In genomic region chr5:141869514-141869913, GRCh38 we compare ENCODE assay signal across 17 cellular contexts. TPM values are rescaled to one million over a fixed set of nuclear protein-coding genes. Genes with fewer than 3 reads are reported as not detected.
DNase-seq lines count a peak whose midpoint lies in the region; ATAC-seq, FAIRE-seq and TF ChIP-seq lines count a peak whose summit lies in the region.
"Had no signal": no experiment of that assay in that cellular context is flagged by ENCODE, and none has a peak within 500 bp of the region (broad histone marks: within the 10 kb centered on the region; RNA-seq: fewer than 3 reads in every experiment).

No MANE protein-coding gene starts in this region.

- POLR2A ChIA-PET in H1 (lab: Charles Lee; ENCODE audit: partially characterized antibody) = interaction anchor here (0.6 to 13.5 kb wide), 8 partner anchors 8 to 153 kb away, joined by 3 to 210 read pairs (median 4); partner anchors contain the start of gene PCDH1

- intact Hi-C loops in left ventricle myocardium inferior (cut with micrococcal nuclease) (no loop called here), Right ventricle myocardium inferior (cut with DNase I) (no loop called here)

- CTCF ChIA-PET in H1 (lab: Charles Lee; ENCODE audit: partially characterized antibody) = interaction anchor here (0.9 to 3.5 kb wide), 12 partner anchors 9 to 178 kb away, joined by 3 to 11 read pairs (median 4); partner anchors contain the start of gene PCDH1

- no peak for TF ChIP-seq CTCF in left ventricle myocardium inferior (IDR thresholded peaks at IDR 0.05; ENCODE audit: borderline replicate concordance)
- no peak for TF ChIP-seq CTCF in H1 (IDR thresholded peaks at IDR 0.05; ENCODE audit: control extremely low read depth in 1 of 3, insufficient read depth in 1 of 3, low read depth in 1 of 3, low read length in 3 of 3)

- no peak overlapping the region for H4K5ac ChIP-seq in H1 (ENCODE audit: insufficient read length, low read depth, low read length)

- H3K23me2 ChIP-seq in H1 (ENCODE audit: low read depth, low read length) = no peaks in the 10 kb centered on the region

- H2BK5ac ChIP-seq in H1 (ENCODE audit: low read depth, low read length) = peak overlapping the region; percentile 41; the same call in 1 of the 2 replicates

- H2BK15ac ChIP-seq in H1 (ENCODE audit: low read length) = no peak overlapping the region

- FAIRE-seq in H1 (lab: Jason Lieb, UNC) = no peak
- FAIRE-seq: GM12892 had no signal

- H3K56ac ChIP-seq in H1 (replicated peaks; ENCODE audit: insufficient read length, low read depth, low read length) = no peak overlapping the region

- H2BK12ac ChIP-seq in H1 (ENCODE audit: low read depth, low read length) = peak overlapping the region; percentile 42; the same call in 1 of the 2 replicates

- H3K79me2 ChIP-seq in H1 (ENCODE audit: control insufficient read depth in 1 of 2, insufficient read depth in 2 of 2, low read length in 2 of 2) = peaks cover 6 to 84% of the 10 kb centered on the region in 2 experiments

- no peak overlapping the region for H2AK5ac ChIP-seq in H1 (ENCODE audit: low read depth, low read length)

- peaks cover 39% of the 10 kb centered on the region for H3K79me1 ChIP-seq in H1 (ENCODE audit: low read depth, low read length)

- no peak for TF ChIP-seq EP300 in H1 (IDR thresholded peaks at IDR 0.05; ENCODE audit: borderline replicate concordance in 1 of 2, low read depth in 2 of 2, low read length in 2 of 2)

- TF ChIP-seq RAD21 in H1 (IDR thresholded peaks at IDR 0.05 in 1 of 2, conservative IDR thresholded peaks at IDR 0.05 in 1 of 2; ENCODE audit: low read depth in 2 of 2, low read length in 2 of 2) = no peak

- H3K23ac ChIP-seq in H1 (ENCODE audit: insufficient read length) = no peak overlapping the region

- H3K4ac ChIP-seq in H1 (replicated peaks; ENCODE audit: insufficient read length, low read depth, low read length) = no peak overlapping the region

- H3K9ac ChIP-seq in H1 (replicated peaks in 1 of 4; ENCODE audit: extremely low read depth in 1 of 4, low read depth in 3 of 4, low read length in 3 of 4) = no peak overlapping the region

- H2BK20ac ChIP-seq in H1 (ENCODE audit: low read length) = no peak overlapping the region

- H3K18ac ChIP-seq in H1 (ENCODE audit: extremely low read depth, low read length) = no peak overlapping the region

- no peaks in the 10 kb centered on the region for H3K9me3 ChIP-seq in left ventricle myocardium inferior (replicated peaks)
- no peaks in the 10 kb centered on the region; a peak in 1 of 4 replicates for H3K9me3 ChIP-seq in H1 (ENCODE audit: insufficient read depth in 2 of 2, low read depth in 1 of 2, low read length in 1 of 2)
- H3K9me3 ChIP-seq in muscle layer of duodenum (ENCODE audit: control insufficient read depth in 1 of 2, low read length in 2 of 2) = no peaks in the 10 kb centered on the region
- H3K9me3 ChIP-seq: ascending aorta had no signal

- H2BK120ac ChIP-seq in H1 (replicated peaks; ENCODE audit: low read depth, low read length) = no peak overlapping the region

- H3K36me3 ChIP-seq in left ventricle myocardium inferior (peaks cover 32% of the 10 kb centered on the region), H1 (ENCODE audit: control insufficient read depth in 2 of 4, insufficient read depth in 4 of 4, low read length in 3 of 4) (peaks cover 31 to 60% (median 49%) of the 10 kb centered on the region in 4 experiments), muscle layer of duodenum (ENCODE audit: control insufficient read depth in 1 of 2, insufficient read depth in 2 of 2, low read length in 2 of 2) (peaks cover 5 to 10% of the 10 kb centered on the region in 2 donors)
- H3K36me3 ChIP-seq: ascending aorta had no signal

- no peak overlapping the region for H2AFZ ChIP-seq in H1 (ENCODE audit: low read length)

- H3K4me3 ChIP-seq in left ventricle myocardium inferior = no peak overlapping the region
- H3K4me3 ChIP-seq in H1 (ENCODE audit: extremely low read depth in 1 of 4, insufficient read depth in 2 of 4, low read depth in 3 of 4, low read length in 4 of 4) = no peak overlapping the region
- no peak overlapping the region for H3K4me3 ChIP-seq in muscle layer of duodenum (ENCODE audit: low read depth in 1 of 2, low read length in 2 of 2)
- H3K4me3 ChIP-seq: ascending aorta had no signal

- DNase-seq in left ventricle myocardium inferior (peak; percentile 7), Right ventricle myocardium inferior (ENCODE audit: missing footprints) (no peak), H1 (ENCODE audit: low read depth in 1 of 2, low spot score in 2 of 2) (no peak), ureter (ENCODE audit: low spot score) (peak; percentile 83), cerebellar cortex (ENCODE audit: low spot score) (no peak), NCI-H774 (lab: John Stamatoyannopoulos, UW) (no peak)
- DNase-seq: activated CD8-positive, alpha-beta T cell treated with anti-CD3 and anti-CD28 coated beads, Interleukin-2, amount 10 ng/mL, durations not matched to agents 7 days and 5 days; CD4-positive, alpha-beta memory T cell; KBM-7; NCI-H1417; NCI-H345 had no signal

- H4K20me1 ChIP-seq in H1 (replicated peaks in 1 of 2; ENCODE audit: control insufficient read depth in 1 of 2, insufficient read depth in 2 of 2, low read length in 2 of 2) = peaks cover 19 to 37% of the 10 kb centered on the region in 2 experiments

- no peak for TF ChIP-seq POLR2A in H1 (IDR thresholded peaks at IDR 0.05; ENCODE audit: control extremely low read depth in 1 of 2, low read depth in 2 of 2, low read length in 2 of 2)

- H3K27ac ChIP-seq in left ventricle myocardium inferior (replicated peaks) (peak overlapping the region; percentile 40), H1 (ENCODE audit: low read depth, low read length) (0 out of 2 replicates have a peak overlapping the region, but pooled peaks have one; percentile 1), muscle layer of duodenum (ENCODE audit: low read length) (peak overlapping the region; percentile 64)
- H3K27ac ChIP-seq: ascending aorta had no signal

- peaks cover 61% of the 10 kb centered on the region for H3K4me1 ChIP-seq in left ventricle myocardium inferior
- peaks cover 30 to 39% (median 35%) of the 10 kb centered on the region in 4 experiments for H3K4me1 ChIP-seq in H1 (replicated peaks in 1 of 4; ENCODE audit: control insufficient read depth in 3 of 4, insufficient read depth in 4 of 4, low read length in 3 of 4)
- peaks cover 0 to 22% of the 10 kb centered on the region in 2 donors for H3K4me1 ChIP-seq in muscle layer of duodenum (ENCODE audit: control insufficient read depth in 1 of 2, insufficient read depth in 2 of 2, low read length in 2 of 2)
- H3K4me1 ChIP-seq: ascending aorta had no signal

- H4K91ac ChIP-seq in H1 (replicated peaks; ENCODE audit: insufficient read length, low read length) = no peak overlapping the region

- 87% methylated on average over 6 of the region's 9 CpGs; no CpG with 5 or more reads in 1 of the 2 experiments for WGBS in H1 (ENCODE audit: extremely low coverage in 1 of 2, insufficient coverage in 1 of 2, insufficient read length in 1 of 2, insufficient replicate concordance in 2 of 2, low coverage in 1 of 2, low lambda C conversion rate in 2 of 2, missing lambda C conversion rate in 1 of 2), 2 experiments

- no peak overlapping the region; the same call in 1 of the 2 replicates for H4K8ac ChIP-seq in H1 (ENCODE audit: extremely low read depth, insufficient read depth, low read length)

- no peak overlapping the region; a peak in 1 of 4 replicates for H3K4me2 ChIP-seq in H1 (ENCODE audit: insufficient read depth in 1 of 2, low read depth in 2 of 2, low read length in 2 of 2)

- ATAC-seq in Right ventricle myocardium inferior (no peak), HG02571 (IDR thresholded peaks at IDR 0.05; ENCODE audit: unreplicated experiment) (no peak)
- ATAC-seq: activated CD8-positive, alpha-beta T cell treated with anti-CD3 and anti-CD28 coated beads, Interleukin-2, amount 10 ng/mL, durations not matched to agents 7 days and 5 days; activated T-helper 17 cell treated with anti-CD3 and anti-CD28 coated beads, Interleukin-2, amount 50 U/mL, for 72 hours had no signal

- H3K27me3 ChIP-seq in left ventricle myocardium inferior (ENCODE audit: low read depth) (peaks cover 45% of the 10 kb centered on the region), H1 (replicated peaks in 1 of 4; ENCODE audit: control insufficient read depth in 3 of 4, extremely low read depth in 1 of 4, insufficient read depth in 3 of 4, low read length in 3 of 4) (no peaks in the 10 kb centered on the region), muscle layer of duodenum (ENCODE audit: low read depth, low read length) (peaks cover 2% of the 10 kb centered on the region)
- H3K27me3 ChIP-seq: ascending aorta had no signal

- H3K14ac ChIP-seq in H1 (ENCODE audit: insufficient read length) = no peak overlapping the region

TF ChIP-seq in H1, 55 proteins besides CTCF, POLR2A, EP300 and RAD21 (continues in another document):
- TF ChIP-seq SIX5 (IDR thresholded peaks at IDR 0.05; ENCODE audit: low read depth, low read length) = no peak
- TF ChIP-seq SUZ12 (IDR thresholded peaks at IDR 0.05; ENCODE audit: low read length) = no peak
- no peak for TF ChIP-seq EZH2 (IDR thresholded peaks at IDR 0.05; ENCODE audit: low read depth, low read length, severe bottlenecking)
- no peak for TF ChIP-seq BCL11A (IDR thresholded peaks at IDR 0.05; ENCODE audit: low read depth in 2 of 2, low read length in 2 of 2)
- no peak for TF ChIP-seq SIRT6 (IDR thresholded peaks at IDR 0.05; ENCODE audit: low read length)

RNA-seq across cellular contexts. Expression of gene PCDH1, which starts 8.7 kb away (rescaled TPM):
- total RNA-seq in left ventricle myocardium inferior (16.1 TPM), Right ventricle myocardium inferior (21.0 TPM), ureter (127 TPM)
- 101 and 106 TPM in 2 replicates for total RNA-seq in H1 (2021; fragmentation: NEBNext Ultra II Directional; extraction: Animal tissue kit (Norgen Biotek cat#: 25700))
- 102 and 120 TPM in 2 replicates for polyA plus RNA-seq in H1 (2011; rRNA removed)
- polyA plus RNA-seq in H1 (2011; cell fraction: cytosol; rRNA removed) = 88.6 TPM
- polyA plus RNA-seq in H1 (2011; cell fraction: nucleus; rRNA removed) = 154 TPM
- 74.4 to 110 TPM (median 100 TPM) in 4 replicates for polyA plus RNA-seq in H1 (2012, experiment 1 of 2)
- polyA plus RNA-seq in H1 (2012, experiment 2 of 2) = 97.8 TPM
- polyA plus RNA-seq in H1 (2013, experiment 1 of 2) = 130 TPM
- 120 TPM for polyA plus RNA-seq in H1 (2013, experiment 2 of 2)
- 292 and 318 TPM in 2 replicates for polyA minus RNA-seq in H1 (2011; rRNA and poly(A)+ RNA removed)
- polyA minus RNA-seq in H1 (2011; cell fraction: cytosol; rRNA and poly(A)+ RNA removed) = 143 TPM
- polyA minus RNA-seq in H1 (2011; cell fraction: nucleus; rRNA and poly(A)+ RNA removed) = 96.9 TPM
- total RNA-seq: activated CD8-positive, alpha-beta T cell treated with anti-CD3 and anti-CD28 coated beads, Interleukin-2, amount 10 ng/mL, durations not matched to agents 7 days and 5 days; CD4-positive, alpha-beta memory T cell; OCI-LY7 had no signal
- polyA plus RNA-seq: CD4-positive, alpha-beta memory T cell had no signal

RNA-seq across cellular contexts. Expression of gene DELE1, which starts 54.2 kb away (rescaled TPM):
- total RNA-seq in left ventricle myocardium inferior (125 TPM), Right ventricle myocardium inferior (94.4 TPM), ureter (109 TPM)
- total RNA-seq in H1 (2021; fragmentation: NEBNext Ultra II Directional; extraction: Animal tissue kit (Norgen Biotek cat#: 25700)) = 59.6 and 61.4 TPM in 2 replicates
- polyA plus RNA-seq in H1 (2011; rRNA removed) = 114 and 132 TPM in 2 replicates
- 98.7 TPM for polyA plus RNA-seq in H1 (2011; cell fraction: cytosol; rRNA removed)
- 310 TPM for polyA plus RNA-seq in H1 (2011; cell fraction: nucleus; rRNA removed)
- 71.4 to 88.2 TPM (median 72.4 TPM) in 4 replicates for polyA plus RNA-seq in H1 (2012, experiment 1 of 2)
- polyA plus RNA-seq in H1 (2012, experiment 2 of 2) = 49.9 TPM
- 46.8 TPM for polyA plus RNA-seq in H1 (2013, experiment 1 of 2)
- polyA plus RNA-seq in H1 (2013, experiment 2 of 2) = 41.4 TPM
- 84.7 and 92.9 TPM in 2 replicates for polyA minus RNA-seq in H1 (2011; rRNA and poly(A)+ RNA removed)
- polyA minus RNA-seq in H1 (2011; cell fraction: cytosol; rRNA and poly(A)+ RNA removed) = 35.0 TPM
- 93.7 TPM for polyA minus RNA-seq in H1 (2011; cell fraction: nucleus; rRNA and poly(A)+ RNA removed)

Comparison
In these comparisons a context has a peak if more than half of its experiments do, and no peak if none do; other contexts are left out.
1. DNase-seq: peak in left ventricle myocardium inferior (single experiment) and ureter (single experiment); none in Right ventricle myocardium inferior (single experiment), H1 (0 of 2), cerebellar cortex (single experiment) and NCI-H774 (single experiment).
2. H3K27ac ChIP-seq: peak in every context shown above with its lines; median percentile 64 in muscle layer of duodenum; 40 in left ventricle myocardium inferior; 1 in H1.